1 cellular context compared by ENCODE assay signal in the genomic region with DNA sequence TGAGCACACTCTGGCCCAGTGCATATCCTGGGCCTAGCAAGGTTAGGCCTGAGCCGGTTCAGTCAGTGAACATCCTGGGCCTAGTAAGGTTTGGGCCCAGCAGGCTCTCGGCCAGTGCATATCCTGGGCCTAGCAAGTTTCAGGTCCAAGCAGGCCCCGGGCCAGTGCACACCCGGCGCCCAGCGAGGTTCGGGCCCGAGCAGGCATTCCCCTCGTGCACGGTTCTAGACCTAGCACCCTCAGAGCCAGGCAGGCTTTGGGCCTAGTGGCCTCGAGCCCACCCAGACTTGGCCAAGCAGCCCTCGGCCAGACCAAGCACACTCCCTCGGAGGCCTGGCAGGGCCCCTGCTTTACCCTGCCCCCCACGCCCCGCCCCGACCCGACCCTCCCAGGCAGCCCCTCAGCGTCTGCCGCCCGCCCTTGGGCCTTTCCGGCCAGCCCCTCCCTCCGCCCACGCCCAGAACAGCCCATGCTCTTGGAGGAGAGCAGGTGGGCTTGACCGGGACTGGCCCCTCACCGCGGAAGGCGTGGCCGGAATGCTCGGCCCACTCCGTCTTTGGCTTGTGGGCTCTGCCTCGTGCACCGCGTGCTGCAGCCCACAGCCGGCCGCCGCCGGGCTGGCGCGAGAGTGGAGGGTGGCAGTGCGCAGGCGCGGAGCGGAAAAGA.
A peak's percentile ranks its signal among the peaks of the same experiment; 100 is the strongest.
TF ChIP-seq lines count a peak whose summit lies in the region.

A gene with protein sequence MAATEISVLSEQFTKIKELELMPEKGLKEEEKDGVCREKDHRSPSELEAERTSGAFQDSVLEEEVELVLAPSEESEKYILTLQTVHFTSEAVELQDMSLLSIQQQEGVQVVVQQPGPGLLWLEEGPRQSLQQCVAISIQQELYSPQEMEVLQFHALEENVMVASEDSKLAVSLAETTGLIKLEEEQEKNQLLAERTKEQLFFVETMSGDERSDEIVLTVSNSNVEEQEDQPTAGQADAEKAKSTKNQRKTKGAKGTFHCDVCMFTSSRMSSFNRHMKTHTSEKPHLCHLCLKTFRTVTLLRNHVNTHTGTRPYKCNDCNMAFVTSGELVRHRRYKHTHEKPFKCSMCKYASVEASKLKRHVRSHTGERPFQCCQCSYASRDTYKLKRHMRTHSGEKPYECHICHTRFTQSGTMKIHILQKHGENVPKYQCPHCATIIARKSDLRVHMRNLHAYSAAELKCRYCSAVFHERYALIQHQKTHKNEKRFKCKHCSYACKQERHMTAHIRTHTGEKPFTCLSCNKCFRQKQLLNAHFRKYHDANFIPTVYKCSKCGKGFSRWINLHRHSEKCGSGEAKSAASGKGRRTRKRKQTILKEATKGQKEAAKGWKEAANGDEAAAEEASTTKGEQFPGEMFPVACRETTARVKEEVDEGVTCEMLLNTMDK (minus strand): TSS at position 630 of the 666 bp plus-strand sequence. CDS start 935 bp downstream, outside the sequence.

TF ChIP-seq in K562, 482 proteins besides CTCF, POLR2A, EP300 and RAD21 (continued from another document and continues in another):
- TF ChIP-seq, protein P1, sequence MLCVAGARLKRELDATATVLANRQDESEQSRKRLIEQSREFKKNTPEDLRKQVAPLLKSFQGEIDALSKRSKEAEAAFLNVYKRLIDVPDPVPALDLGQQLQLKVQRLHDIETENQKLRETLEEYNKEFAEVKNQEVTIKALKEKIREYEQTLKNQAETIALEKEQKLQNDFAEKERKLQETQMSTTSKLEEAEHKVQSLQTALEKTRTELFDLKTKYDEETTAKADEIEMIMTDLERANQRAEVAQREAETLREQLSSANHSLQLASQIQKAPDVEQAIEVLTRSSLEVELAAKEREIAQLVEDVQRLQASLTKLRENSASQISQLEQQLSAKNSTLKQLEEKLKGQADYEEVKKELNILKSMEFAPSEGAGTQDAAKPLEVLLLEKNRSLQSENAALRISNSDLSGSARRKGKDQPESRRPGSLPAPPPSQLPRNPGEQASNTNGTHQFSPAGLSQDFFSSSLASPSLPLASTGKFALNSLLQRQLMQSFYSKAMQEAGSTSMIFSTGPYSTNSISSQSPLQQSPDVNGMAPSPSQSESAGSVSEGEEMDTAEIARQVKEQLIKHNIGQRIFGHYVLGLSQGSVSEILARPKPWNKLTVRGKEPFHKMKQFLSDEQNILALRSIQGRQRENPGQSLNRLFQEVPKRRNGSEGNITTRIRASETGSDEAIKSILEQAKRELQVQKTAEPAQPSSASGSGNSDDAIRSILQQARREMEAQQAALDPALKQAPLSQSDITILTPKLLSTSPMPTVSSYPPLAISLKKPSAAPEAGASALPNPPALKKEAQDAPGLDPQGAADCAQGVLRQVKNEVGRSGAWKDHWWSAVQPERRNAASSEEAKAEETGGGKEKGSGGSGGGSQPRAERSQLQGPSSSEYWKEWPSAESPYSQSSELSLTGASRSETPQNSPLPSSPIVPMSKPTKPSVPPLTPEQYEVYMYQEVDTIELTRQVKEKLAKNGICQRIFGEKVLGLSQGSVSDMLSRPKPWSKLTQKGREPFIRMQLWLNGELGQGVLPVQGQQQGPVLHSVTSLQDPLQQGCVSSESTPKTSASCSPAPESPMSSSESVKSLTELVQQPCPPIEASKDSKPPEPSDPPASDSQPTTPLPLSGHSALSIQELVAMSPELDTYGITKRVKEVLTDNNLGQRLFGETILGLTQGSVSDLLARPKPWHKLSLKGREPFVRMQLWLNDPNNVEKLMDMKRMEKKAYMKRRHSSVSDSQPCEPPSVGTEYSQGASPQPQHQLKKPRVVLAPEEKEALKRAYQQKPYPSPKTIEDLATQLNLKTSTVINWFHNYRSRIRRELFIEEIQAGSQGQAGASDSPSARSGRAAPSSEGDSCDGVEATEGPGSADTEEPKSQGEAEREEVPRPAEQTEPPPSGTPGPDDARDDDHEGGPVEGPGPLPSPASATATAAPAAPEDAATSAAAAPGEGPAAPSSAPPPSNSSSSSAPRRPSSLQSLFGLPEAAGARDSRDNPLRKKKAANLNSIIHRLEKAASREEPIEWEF (CRISPR knock-in tag; IDR thresholded peaks at IDR 0.05) = peak; percentile 36; the same call in 1 of the 2 replicates
- TF ChIP-seq NR1H2 (CRISPR knock-in tag; IDR thresholded peaks at IDR 0.05) (peak; percentile 93), IFI16 (CRISPR knock-in tag; IDR thresholded peaks at IDR 0.05) (no peak), ZNF3 (CRISPR knock-in tag; IDR thresholded peaks at IDR 0.05) (no peak), HNRNPK (IDR thresholded peaks at IDR 0.05; ENCODE audit: low read depth, low read length, poor library complexity, severe bottlenecking) (peak; percentile 64), GABPB1 (CRISPR knock-in tag; IDR thresholded peaks at IDR 0.05) (peak; percentile 45; the same call in 1 of the 2 replicates), TCFL5 (CRISPR knock-in tag; conservative IDR thresholded peaks at IDR 0.05) (no peak), U2AF1 (optimal IDR thresholded peaks at IDR 0.05; ENCODE audit: low read depth, low read length) (no peak), NFIX (CRISPR knock-in tag; IDR thresholded peaks at IDR 0.05; ENCODE audit: low read depth) (no peak), ZNF12 (CRISPR knock-in tag; IDR thresholded peaks at IDR 0.05) (0 out of 2 replicates have a peak, but pooled peaks have one; percentile 23), E2F4 (CRISPR knock-in tag; IDR thresholded peaks at IDR 0.05; ENCODE audit: low read depth) (peak; percentile 74; the same call in 1 of the 2 replicates), MCM5 (IDR thresholded peaks at IDR 0.05; ENCODE audit: low read depth) (no peak), ZNF699 (CRISPR knock-in tag; IDR thresholded peaks at IDR 0.05; ENCODE audit: insufficient replicate concordance) (no peak), CLOCK (CRISPR knock-in tag; IDR thresholded peaks at IDR 0.05; ENCODE audit: borderline replicate concordance) (no peak), NCOA2 (IDR thresholded peaks at IDR 0.05; ENCODE audit: partially characterized antibody in 2 of 2) (no peak), GTF2A2 (tag; IDR thresholded peaks at IDR 0.05) (no peak), CHD2 (IDR thresholded peaks at IDR 0.05; ENCODE audit: low read depth, low read length) (peak; percentile 52), MXD1 (CRISPR knock-in tag; IDR thresholded peaks at IDR 0.05; ENCODE audit: borderline replicate concordance, poor library complexity, severe bottlenecking) (no peak), ZNF780A (CRISPR knock-in tag; IDR thresholded peaks at IDR 0.05) (no peak), HDGF (IDR thresholded peaks at IDR 0.05) (no peak), SAFB (IDR thresholded peaks at IDR 0.05; ENCODE audit: borderline replicate concordance, low read depth, low read length) (0 out of 2 replicates have a peak, but pooled peaks have one; percentile 41), FOXO4 (CRISPR knock-in tag; IDR thresholded peaks at IDR 0.05) (0 out of 2 replicates have a peak, but pooled peaks have one; percentile 47), RNF2 (IDR thresholded peaks at IDR 0.05) (peak; percentile 77), HEY1 (CRISPR knock-in tag; IDR thresholded peaks at IDR 0.05; ENCODE audit: borderline replicate concordance) (no peak), ZNF76 (CRISPR knock-in tag; IDR thresholded peaks at IDR 0.05; ENCODE audit: borderline replicate concordance) (peak; percentile 46; the same call in 1 of the 2 replicates), SRSF9 (IDR thresholded peaks at IDR 0.05; ENCODE audit: borderline replicate concordance, low read depth, low read length) (no peak), TAF9B (IDR thresholded peaks at IDR 0.05; ENCODE audit: partially characterized antibody) (peak; percentile 46), TCF15 (CRISPR knock-in tag; IDR thresholded peaks at IDR 0.05) (no peak; the same call in 1 of the 2 replicates), MEF2A (IDR thresholded peaks at IDR 0.05; ENCODE audit: control insufficient read depth, low read depth, low read length) (no peak), RBFOX2 (IDR thresholded peaks at IDR 0.05; ENCODE audit: low read depth, low read length) (peak; percentile 87), GTF2E2 (tag; IDR thresholded peaks at IDR 0.05) (no peak), ZNF583 (CRISPR knock-in tag; IDR thresholded peaks at IDR 0.05) (peak; percentile 61; the same call in 1 of the 2 replicates)
- TF ChIP-seq, protein P2, sequence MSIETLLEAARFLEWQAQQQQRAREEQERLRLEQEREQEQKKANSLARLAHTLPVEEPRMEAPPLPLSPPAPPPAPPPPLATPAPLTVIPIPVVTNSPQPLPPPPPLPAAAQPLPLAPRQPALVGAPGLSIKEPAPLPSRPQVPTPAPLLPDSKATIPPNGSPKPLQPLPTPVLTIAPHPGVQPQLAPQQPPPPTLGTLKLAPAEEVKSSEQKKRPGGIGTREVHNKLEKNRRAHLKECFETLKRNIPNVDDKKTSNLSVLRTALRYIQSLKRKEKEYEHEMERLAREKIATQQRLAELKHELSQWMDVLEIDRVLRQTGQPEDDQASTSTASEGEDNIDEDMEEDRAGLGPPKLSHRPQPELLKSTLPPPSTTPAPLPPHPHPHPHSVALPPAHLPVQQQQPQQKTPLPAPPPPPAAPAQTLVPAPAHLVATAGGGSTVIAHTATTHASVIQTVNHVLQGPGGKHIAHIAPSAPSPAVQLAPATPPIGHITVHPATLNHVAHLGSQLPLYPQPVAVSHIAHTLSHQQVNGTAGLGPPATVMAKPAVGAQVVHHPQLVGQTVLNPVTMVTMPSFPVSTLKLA (conservative IDR thresholded peaks at IDR 0.05) = peak; percentile 87 to 93
- TF ChIP-seq, protein P3, sequence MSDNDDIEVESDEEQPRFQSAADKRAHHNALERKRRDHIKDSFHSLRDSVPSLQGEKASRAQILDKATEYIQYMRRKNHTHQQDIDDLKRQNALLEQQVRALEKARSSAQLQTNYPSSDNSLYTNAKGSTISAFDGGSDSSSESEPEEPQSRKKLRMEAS (CRISPR knock-in tag; IDR thresholded peaks at IDR 0.05) = peak; percentile 96
- TF ChIP-seq, protein P4, sequence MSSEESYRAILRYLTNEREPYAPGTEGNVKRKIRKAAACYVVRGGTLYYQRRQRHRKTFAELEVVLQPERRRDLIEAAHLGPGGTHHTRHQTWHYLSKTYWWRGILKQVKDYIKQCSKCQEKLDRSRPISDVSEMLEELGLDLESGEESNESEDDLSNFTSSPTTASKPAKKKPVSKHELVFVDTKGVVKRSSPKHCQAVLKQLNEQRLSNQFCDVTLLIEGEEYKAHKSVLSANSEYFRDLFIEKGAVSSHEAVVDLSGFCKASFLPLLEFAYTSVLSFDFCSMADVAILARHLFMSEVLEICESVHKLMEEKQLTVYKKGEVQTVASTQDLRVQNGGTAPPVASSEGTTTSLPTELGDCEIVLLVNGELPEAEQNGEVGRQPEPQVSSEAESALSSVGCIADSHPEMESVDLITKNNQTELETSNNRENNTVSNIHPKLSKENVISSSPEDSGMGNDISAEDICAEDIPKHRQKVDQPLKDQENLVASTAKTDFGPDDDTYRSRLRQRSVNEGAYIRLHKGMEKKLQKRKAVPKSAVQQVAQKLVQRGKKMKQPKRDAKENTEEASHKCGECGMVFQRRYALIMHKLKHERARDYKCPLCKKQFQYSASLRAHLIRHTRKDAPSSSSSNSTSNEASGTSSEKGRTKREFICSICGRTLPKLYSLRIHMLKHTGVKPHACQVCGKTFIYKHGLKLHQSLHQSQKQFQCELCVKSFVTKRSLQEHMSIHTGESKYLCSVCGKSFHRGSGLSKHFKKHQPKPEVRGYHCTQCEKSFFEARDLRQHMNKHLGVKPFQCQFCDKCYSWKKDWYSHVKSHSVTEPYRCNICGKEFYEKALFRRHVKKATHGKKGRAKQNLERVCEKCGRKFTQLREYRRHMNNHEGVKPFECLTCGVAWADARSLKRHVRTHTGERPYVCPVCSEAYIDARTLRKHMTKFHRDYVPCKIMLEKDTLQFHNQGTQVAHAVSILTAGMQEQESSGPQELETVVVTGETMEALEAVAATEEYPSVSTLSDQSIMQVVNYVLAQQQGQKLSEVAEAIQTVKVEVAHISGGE (CRISPR knock-in tag; IDR thresholded peaks at IDR 0.05) = peak in 1 of 3 experiments; percentile 12; a peak in 1 of 6 replicates
